Comparison of ENCODE assay signal across 8 cellular contexts in genomic region chr12:76138656-76139055, GRCh38.
"Had no signal": no experiment of that assay in that cellular context is flagged by ENCODE, and none has a peak within 500 bp of the region (broad histone marks: within the 10 kb centered on the region; RNA-seq: fewer than 3 reads in every experiment).

No MANE protein-coding gene starts in this region.

- H3K4me3 ChIP-seq: GM12878 had no signal

- FAIRE-seq: G401.6, GM12878, GM12891, GM12892, GM18507, GM19239 had no signal

- ATAC-seq: GM12878 had no signal

- DNase-seq: GDM1, GF-D8 had no signal
